In genomic region chr7:106717997-106718871, GRCh38 we compare ENCODE assay signal across 8 cellular contexts. TPM values are rescaled to one million over a fixed set of nuclear protein-coding genes. Genes with fewer than 3 reads are reported as not detected.
DNase-seq lines count a peak whose midpoint lies in the region; ATAC-seq and TF ChIP-seq lines count a peak whose summit lies in the region.

No MANE protein-coding gene starts in this region.

- peaks cover 0 to 4% of the 10 kb centered on the region in 2 donors for H3K4me1 Mint-ChIP-seq in immature natural killer cell

- H3K9me3 Mint-ChIP-seq in activated naive CD4-positive, alpha-beta T cell treated with anti-CD3 and anti-CD28 coated beads, Interleukin-2, amount 50 U/mL, for 72 hours: peaks cover 0 to 20% of the 10 kb centered on the region in 2 donors
- no peaks in the 10 kb centered on the region for H3K9me3 Mint-ChIP-seq in immature natural killer cell

- H3K27ac ChIP-seq in SJCRH30: peak overlapping the region; percentile 32

- peaks cover 0 to 29% of the 10 kb centered on the region in 2 donors for H3K36me3 Mint-ChIP-seq in activated naive CD4-positive, alpha-beta T cell treated with anti-CD3 and anti-CD28 coated beads, Interleukin-2, amount 50 U/mL, for 72 hours
- H3K36me3 Mint-ChIP-seq in immature natural killer cell: peaks cover 0 to 3% (median 0%) of the 10 kb centered on the region in 3 donors

- CTCF ChIA-PET in AG04449 (lab: Yijun Ruan, JAX): interaction anchor here (0.9 to 6.4 kb wide), 6 partner anchors 18 to 541 kb away, joined by 4 to 54 read pairs (median 8); partner anchors contain the start of gene CCDC71L

- POLR2A ChIA-PET in AG04449 (lab: Yijun Ruan, JAX): interaction anchor here (1.0 kb wide), 1 partner anchor 109 kb away, joined by 3 read pairs; no protein-coding TSS in a partner anchor

- H3K27ac Mint-ChIP-seq in activated naive CD4-positive, alpha-beta T cell treated with anti-CD3 and anti-CD28 coated beads, Interleukin-2, amount 50 U/mL, for 72 hours: no peak overlapping the region
- H3K27ac Mint-ChIP-seq in immature natural killer cell: no peak overlapping the region

- ATAC-seq in GM18909 (IDR thresholded peaks at IDR 0.05; ENCODE audit: poor library complexity, unreplicated experiment) (peak; percentile 85), HG03439 (IDR thresholded peaks at IDR 0.05; ENCODE audit: unreplicated experiment) (peak; percentile 87)
- peak; percentile 99 to 100 for ATAC-seq in activated naive CD4-positive, alpha-beta T cell treated with anti-CD3 and anti-CD28 coated beads, Interleukin-2, amount 50 U/mL, for 72 hours

- TF ChIP-seq CTCF in AG04449 (IDR thresholded peaks at IDR 0.05; ENCODE audit: insufficient read depth, low read length, missing control alignments): no peak

- H3K36me3 ChIP-seq in SJCRH30: no peaks in the 10 kb centered on the region

- H3K27me3 Mint-ChIP-seq in immature natural killer cell (ENCODE audit: low read depth in 3 of 3): peaks cover 0 to 2% (median 0%) of the 10 kb centered on the region in 3 donors

- DNase-seq in AG04449 (ENCODE audit: low read depth, low spot score) (peak; percentile 98), SJCRH30 (peak; percentile 28 to 57), immature natural killer cell (peak; percentile 12 to 32 (median 22)), cerebellar nuclear complex (lab: John Stamatoyannopoulos, UW) (no peak)
- DNase-seq in activated naive CD4-positive, alpha-beta T cell treated with anti-CD3 and anti-CD28 coated beads, Interleukin-2, amount 50 U/mL, for 72 hours (ENCODE audit: low spot score in 2 of 2): peak; percentile 64 to 73
- DNase-seq in stimulated activated CD8-positive, alpha-beta memory T cell treated with anti-CD3 and anti-CD28 coated beads, Interleukin-12 subunit alpha, Interleukin-12 subunit beta, amount 100 ng/mL, for 1 hour (ENCODE audit: low read depth): peak; percentile 57

- H3K9me3 ChIP-seq in SJCRH30 (replicated peaks): no peaks in the 10 kb centered on the region

- H3K27me3 ChIP-seq in SJCRH30: no peaks in the 10 kb centered on the region

- no peak overlapping the region for H3K4me3 Mint-ChIP-seq in immature natural killer cell

- H3K4me3 ChIP-seq in AG04449 (ENCODE audit: low read depth, low read length) (no peak overlapping the region), SJCRH30 (no peak overlapping the region)

- peaks cover 19% of the 10 kb centered on the region for H3K4me1 ChIP-seq in SJCRH30

RNA-seq across cellular contexts. Expression of gene CCDC71L, which starts 57.3 kb away (rescaled TPM):
- 7.1 and 7.9 TPM in 2 replicates for total RNA-seq in SJCRH30 (2014; rRNA removed; shearing (Covaris generic))
- total RNA-seq in activated naive CD4-positive, alpha-beta T cell treated with anti-CD3 and anti-CD28 coated beads, Interleukin-2, amount 50 U/mL, for 72 hours: 10 to 100 TPM; 10.4 to 11.4 TPM
- polyA plus RNA-seq in immature natural killer cell: 1 to 10 TPM; 2.0 to 5.4 (median 4.6) TPM

Comparison
In these comparisons a context has a peak if more than half of its experiments do, and no peak if none do; other contexts are left out.
1. DNase-seq: peak in AG04449 (single experiment), SJCRH30 (2 of 2), activated naive CD4-positive, alpha-beta T cell treated with anti-CD3 and anti-CD28 coated beads, Interleukin-2, amount 50 U/mL, for 72 hours (2 of 2), immature natural killer cell (3 of 3) and stimulated activated CD8-positive, alpha-beta memory T cell treated with anti-CD3 and anti-CD28 coated beads, Interleukin-12 subunit alpha, Interleukin-12 subunit beta, amount 100 ng/mL, for 1 hour (single experiment); none in cerebellar nuclear complex (0 of 2).
2. Peak in every context shown above with its lines, with median percentiles within 50 percentile points of each other: ATAC-seq.